Comparison of ENCODE assay signal across 8 cellular contexts in the genomic region with DNA sequence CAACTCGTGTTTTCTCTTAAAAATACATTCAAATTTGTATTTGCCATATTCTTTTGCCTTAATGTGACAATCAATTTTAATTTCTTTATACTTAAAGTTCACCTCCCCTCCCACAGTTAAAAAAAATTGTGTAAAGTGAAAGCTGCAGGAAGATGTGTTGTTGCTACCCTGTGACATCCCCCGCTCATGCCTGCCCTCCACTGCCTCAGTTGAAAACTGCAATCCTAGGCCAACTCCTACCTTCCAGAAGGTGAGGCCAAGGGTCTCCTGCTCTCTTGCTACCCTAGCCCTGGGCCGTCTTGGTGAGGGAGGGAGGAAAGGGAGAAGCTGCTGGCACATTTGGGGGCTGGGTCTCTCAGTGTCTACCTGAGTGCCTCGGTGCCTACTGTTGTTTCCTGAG. TPM values are rescaled to one million over a fixed set of nuclear protein-coding genes. Genes with fewer than 3 reads are reported as not detected.
DNase-seq lines count a peak whose midpoint lies in the region; ATAC-seq and TF ChIP-seq lines count a peak whose summit lies in the region.

No MANE protein-coding gene starts in this region.

- no peak overlapping the region for H2AFZ ChIP-seq in parathyroid adenoma

- 69 to 90% (median 79%) methylated on average over 4 of the region's 4 CpGs for WGBS in stomach, 5 donors
- 79% methylated on average over 4 of the region's 4 CpGs for WGBS in esophagus muscularis mucosa

- peaks cover 34% of the 10 kb centered on the region for H3K79me2 ChIP-seq in parathyroid adenoma

- peaks cover 25% of the 10 kb centered on the region for H3K4me1 ChIP-seq in parathyroid adenoma
- peaks cover 0 to 18% (median 16%) of the 10 kb centered on the region in 4 donors for H3K4me1 ChIP-seq in stomach
- no peaks in the 10 kb centered on the region for H3K4me1 ChIP-seq in esophagus muscularis mucosa

- no peaks in the 10 kb centered on the region for H3K27me3 Mint-ChIP-seq in activated naive CD4-positive, alpha-beta T cell treated with anti-CD3 and anti-CD28 coated beads, Interleukin-2, amount 50 U/mL, for 24 hours

- peaks cover 69% of the 10 kb centered on the region for H3K4me1 Mint-ChIP-seq in activated naive CD4-positive, alpha-beta T cell treated with anti-CD3 and anti-CD28 coated beads, Interleukin-2, amount 50 U/mL, for 24 hours

- TF ChIP-seq EP300 in stomach (IDR thresholded peaks at IDR 0.05) (no peak), esophagus muscularis mucosa (IDR thresholded peaks at IDR 0.05) (no peak)

- DNase-seq in GM12865 (ENCODE audit: low read depth) (peak; percentile 40), SK-MEL-5 (ENCODE audit: low read depth, low spot score) (peak; percentile 43), stomach (no peak), esophagus muscularis mucosa (ENCODE audit: extremely low spot score) (no peak), coronary artery (ENCODE audit: low spot score) (no peak)

- TF ChIP-seq CTCF in GM12865 (IDR thresholded peaks at IDR 0.05; ENCODE audit: insufficient read depth, low read depth, low read length, missing control alignments) (peak; percentile 50), parathyroid adenoma (IDR thresholded peaks at IDR 0.05) (peak; percentile 44), stomach (IDR thresholded peaks at IDR 0.05) (no peak), esophagus muscularis mucosa (IDR thresholded peaks at IDR 0.05) (no peak), coronary artery (IDR thresholded peaks at IDR 0.05) (no peak)

- no peaks in the 10 kb centered on the region for H3K9me3 ChIP-seq in parathyroid adenoma (ENCODE audit: control insufficient read depth, low read length)
- no peaks in the 10 kb centered on the region for H3K9me3 ChIP-seq in stomach
- H3K9me3 ChIP-seq in esophagus muscularis mucosa: peaks cover 0 to 5% (median 0%) of the 10 kb centered on the region in 4 donors

- TF ChIP-seq POLR2A in stomach (IDR thresholded peaks at IDR 0.05): no peak
- no peak for TF ChIP-seq POLR2A in esophagus muscularis mucosa (IDR thresholded peaks at IDR 0.05; ENCODE audit: low read depth)

- no peak for ATAC-seq in HG03095 (IDR thresholded peaks at IDR 0.05; ENCODE audit: unreplicated experiment)

- intact Hi-C loops in stomach (cut with DNase I; ENCODE audit: low total_unique reads) (no loop called here), esophagus muscularis mucosa (cut with DNase I) (no loop called here)

- H3K9ac ChIP-seq in parathyroid adenoma: no peak overlapping the region

- H3K4me3 ChIP-seq in GM12865 (ENCODE audit: low read depth, low read length) (no peak overlapping the region), parathyroid adenoma (ENCODE audit: low read depth, low read length) (no peak overlapping the region), stomach (no peak overlapping the region), esophagus muscularis mucosa (no peak overlapping the region), coronary artery (no peak overlapping the region)

- H3K9me3 Mint-ChIP-seq in activated naive CD4-positive, alpha-beta T cell treated with anti-CD3 and anti-CD28 coated beads, Interleukin-2, amount 50 U/mL, for 24 hours: peaks cover 2% of the 10 kb centered on the region

- H3K27ac ChIP-seq in parathyroid adenoma (no peak overlapping the region), stomach (no peak overlapping the region), esophagus muscularis mucosa (replicated peaks in 1 of 4) (no peak overlapping the region), coronary artery (no peak overlapping the region)

- H3K4me3 Mint-ChIP-seq in activated naive CD4-positive, alpha-beta T cell treated with anti-CD3 and anti-CD28 coated beads, Interleukin-2, amount 50 U/mL, for 24 hours: peak overlapping the region; percentile 44

- H3K36me3 ChIP-seq in parathyroid adenoma (ENCODE audit: control insufficient read depth, insufficient read depth, low read length): no peaks in the 10 kb centered on the region
- H3K36me3 ChIP-seq in stomach: no peaks in the 10 kb centered on the region
- no peaks in the 10 kb centered on the region for H3K36me3 ChIP-seq in esophagus muscularis mucosa

- no peaks in the 10 kb centered on the region for H3K36me3 Mint-ChIP-seq in activated naive CD4-positive, alpha-beta T cell treated with anti-CD3 and anti-CD28 coated beads, Interleukin-2, amount 50 U/mL, for 24 hours

- no peak overlapping the region for H3K4me2 ChIP-seq in parathyroid adenoma (ENCODE audit: low read length)

- in situ Hi-C loops in SK-MEL-5 (cut with HindIII; ENCODE audit: low pct_unique_long_range_greater_than_20kb, low sequenced_read_pairs): no loop called here

- peak overlapping the region; percentile 87 for H3K27ac Mint-ChIP-seq in activated naive CD4-positive, alpha-beta T cell treated with anti-CD3 and anti-CD28 coated beads, Interleukin-2, amount 50 U/mL, for 24 hours

- no peaks in the 10 kb centered on the region for H3K27me3 ChIP-seq in parathyroid adenoma (ENCODE audit: control insufficient read depth, insufficient read depth, low read length)
- H3K27me3 ChIP-seq in stomach: no peaks in the 10 kb centered on the region
- no peaks in the 10 kb centered on the region for H3K27me3 ChIP-seq in esophagus muscularis mucosa

RNA-seq across cellular contexts. Expression of a gene that starts 57.0 kb away (rescaled TPM):
- 19.0 and 23.3 TPM in 2 replicates for total RNA-seq in SK-MEL-5 (2014; rRNA removed; shearing (Covaris generic))
- 82.5 and 95.4 TPM in 2 replicates for polyA plus RNA-seq in SK-MEL-5 (2015; cell fraction: cytosol; rRNA removed)
- polyA plus RNA-seq in SK-MEL-5 (2015; cell fraction: nucleus; rRNA removed): 58.4 and 77.3 TPM in 2 replicates
- 10 to 100 TPM in 2 of 5 donors, 1 to 10 TPM in 2, not detected in 1; 3.1 to 54.9 (median 8.7) TPM for total RNA-seq in stomach
- 1 to 10 TPM; 5.7 to 8.7 (median 7.4) TPM for polyA plus RNA-seq in stomach
- total RNA-seq in esophagus muscularis mucosa: 10 to 100 TPM in 1 of 4 donors, 1 to 10 TPM in 3; 8.2 to 10.8 (median 8.5) TPM

Comparison
In these comparisons a context has a peak if more than half of its experiments do, and no peak if none do; other contexts are left out.
1. DNase-seq: peak in GM12865 (single experiment) and SK-MEL-5 (single experiment); none in stomach (single experiment), esophagus muscularis mucosa (single experiment) and coronary artery (single experiment).
2. CTCF ChIP-seq: peak in GM12865 (single experiment) and parathyroid adenoma (single experiment); none in stomach (0 of 7), esophagus muscularis mucosa (0 of 3) and coronary artery (single experiment).